ENCODE assay signal across 11 cellular contexts in genomic region chr9:13863112-13863511, GRCh38.
A peak's percentile ranks its signal among the peaks of the same experiment; 100 is the strongest.
DNase-seq lines count a peak whose midpoint lies in the region; ATAC-seq and TF ChIP-seq lines count a peak whose summit lies in the region.
"Had no signal": no experiment of that assay in that cellular context is flagged by ENCODE, and none has a peak within 500 bp of the region (broad histone marks: within the 10 kb centered on the region; RNA-seq: fewer than 3 reads in every experiment).

No MANE protein-coding gene starts in this region.

- no peak overlapping the region for H2AK5ac ChIP-seq in mesenchymal stem cell (ENCODE audit: low read length, severe bottlenecking)

- no peaks in the 10 kb centered on the region for H3K79me1 ChIP-seq in mesenchymal stem cell (replicated peaks; ENCODE audit: low read length, poor library complexity, severe bottlenecking)

- no peaks in the 10 kb centered on the region for H4K20me1 ChIP-seq in osteoblast (ENCODE audit: insufficient read depth, low read length)

- peak; percentile 79 for DNase-seq in NCI-H69 (lab: John Stamatoyannopoulos, UW)
- DNase-seq in fibroblast of pulmonary artery (ENCODE audit: low read depth): peak; percentile 80
- DNase-seq in mesenchymal stem cell: no peak
- DNase-seq in stromal cell of bone marrow (ENCODE audit: low read depth): peak; percentile 36
- DNase-seq in BE2C: no peak
- DNase-seq in osteoblast (ENCODE audit: insufficient read length, low spot score, missing footprints): no peak
- DNase-seq in mesenteric fat pad (ENCODE audit: low spot score): no peak
- DNase-seq: H7, NCI-H1417 treated with DMSO at 0.1 percent for 48 hours, SHP77 treated with DMSO at 0.1 percent for 48 hours had no signal

- no peak overlapping the region for H2AFZ ChIP-seq in mesenchymal stem cell (ENCODE audit: low read depth, low read length)
- H2AFZ ChIP-seq in osteoblast (ENCODE audit: low read length): no peak overlapping the region

- H3K27me3 ChIP-seq in mesenchymal stem cell (ENCODE audit: control insufficient read depth in 1 of 2, insufficient read depth in 1 of 2, low read length in 2 of 2) (no peaks in the 10 kb centered on the region), BE2C (no peaks in the 10 kb centered on the region), osteoblast (ENCODE audit: insufficient read depth, low read length) (no peaks in the 10 kb centered on the region)

- no peak overlapping the region for H4K91ac ChIP-seq in mesenchymal stem cell (ENCODE audit: low read length)

- no peaks in the 10 kb centered on the region for H3K79me2 ChIP-seq in osteoblast (ENCODE audit: insufficient read depth, low read length)

- H3K4ac ChIP-seq in mesenchymal stem cell (ENCODE audit: low read depth in 1 of 2, low read length in 2 of 2): no peak overlapping the region

- no peaks in the 10 kb centered on the region for H3K36me3 ChIP-seq in mesenchymal stem cell (ENCODE audit: control insufficient read depth in 1 of 2, insufficient read depth in 2 of 2, low read depth in 1 of 2, low read length in 2 of 2)
- H3K36me3 ChIP-seq in BE2C: no peaks in the 10 kb centered on the region
- no peaks in the 10 kb centered on the region for H3K36me3 ChIP-seq in osteoblast (ENCODE audit: insufficient read depth, low read length)

- H3K4me3 ChIP-seq in fibroblast of pulmonary artery (replicated peaks; ENCODE audit: low read depth, low read length) (no peak overlapping the region), mesenchymal stem cell (ENCODE audit: insufficient read depth in 1 of 2, low read depth in 1 of 2, low read length in 2 of 2) (no peak overlapping the region), BE2C (ENCODE audit: low read depth, low read length) (no peak overlapping the region), osteoblast (ENCODE audit: insufficient read depth, low read length) (no peak overlapping the region)

- no peak for ATAC-seq in HG03342 (IDR thresholded peaks at IDR 0.05; ENCODE audit: unreplicated experiment)

- H3K4me2 ChIP-seq in mesenchymal stem cell (ENCODE audit: low read length, poor library complexity, severe bottlenecking): no peak overlapping the region
- no peak overlapping the region for H3K4me2 ChIP-seq in osteoblast (ENCODE audit: insufficient read depth, low read length)

- H3K14ac ChIP-seq in mesenchymal stem cell (ENCODE audit: low read length in 2 of 2): no peak overlapping the region

- H3K18ac ChIP-seq in mesenchymal stem cell (ENCODE audit: low read depth in 1 of 2, low read length in 2 of 2): no peak overlapping the region

- H3K9me3 ChIP-seq in mesenchymal stem cell (ENCODE audit: control insufficient read depth, low read length) (no peaks in the 10 kb centered on the region), BE2C (no peaks in the 10 kb centered on the region), osteoblast (ENCODE audit: low read depth, low read length) (no peaks in the 10 kb centered on the region)

- H2BK12ac ChIP-seq in mesenchymal stem cell (ENCODE audit: low read length in 2 of 2): no peak overlapping the region

- H3K9ac ChIP-seq in mesenchymal stem cell (ENCODE audit: low read length): peak overlapping the region; percentile 65

- no peaks in the 10 kb centered on the region for H3K4me1 ChIP-seq in mesenchymal stem cell (ENCODE audit: control insufficient read depth, insufficient read depth, low read depth, low read length)
- H3K4me1 ChIP-seq in BE2C: no peaks in the 10 kb centered on the region
- no peaks in the 10 kb centered on the region for H3K4me1 ChIP-seq in osteoblast (ENCODE audit: insufficient read depth, low read length)

- no peak overlapping the region for H2BK5ac ChIP-seq in mesenchymal stem cell (ENCODE audit: low read depth, low read length, poor library complexity, severe bottlenecking)

- WGBS in mesenchymal stem cell: 72% methylated on average over 1 of the region's 1 CpG

- TF ChIP-seq CTCF in fibroblast of pulmonary artery (IDR thresholded peaks at IDR 0.05; ENCODE audit: low read length, missing control alignments) (no peak), BE2C (IDR thresholded peaks at IDR 0.05; ENCODE audit: low read depth, low read length) (no peak), osteoblast (IDR thresholded peaks at IDR 0.05; ENCODE audit: extremely low read depth, low read depth, low read length) (no peak)

- H2BK120ac ChIP-seq in mesenchymal stem cell (ENCODE audit: low read depth, low read length): no peak overlapping the region

- H4K8ac ChIP-seq in mesenchymal stem cell (ENCODE audit: low read length): no peak overlapping the region

- H3K27ac ChIP-seq in mesenchymal stem cell (ENCODE audit: low read length, poor library complexity, severe bottlenecking): no peak overlapping the region
- no peak overlapping the region for H3K27ac ChIP-seq in osteoblast (ENCODE audit: low read depth, low read length)

- H2BK15ac ChIP-seq in mesenchymal stem cell (ENCODE audit: low read depth, poor library complexity, severe bottlenecking): no peak overlapping the region

- H3K23ac ChIP-seq in mesenchymal stem cell (ENCODE audit: low read length in 2 of 2): no peak overlapping the region

Comparison
In these comparisons a context has a peak if more than half of its experiments do, and no peak if none do; other contexts are left out.
1. DNase-seq: peak in NCI-H69 (single experiment), fibroblast of pulmonary artery (single experiment) and stromal cell of bone marrow (single experiment); none in mesenchymal stem cell (single experiment), BE2C (single experiment), osteoblast (single experiment) and mesenteric fat pad (single experiment).